ENCODE assay signal across 1 cellular context in the genomic region with DNA sequence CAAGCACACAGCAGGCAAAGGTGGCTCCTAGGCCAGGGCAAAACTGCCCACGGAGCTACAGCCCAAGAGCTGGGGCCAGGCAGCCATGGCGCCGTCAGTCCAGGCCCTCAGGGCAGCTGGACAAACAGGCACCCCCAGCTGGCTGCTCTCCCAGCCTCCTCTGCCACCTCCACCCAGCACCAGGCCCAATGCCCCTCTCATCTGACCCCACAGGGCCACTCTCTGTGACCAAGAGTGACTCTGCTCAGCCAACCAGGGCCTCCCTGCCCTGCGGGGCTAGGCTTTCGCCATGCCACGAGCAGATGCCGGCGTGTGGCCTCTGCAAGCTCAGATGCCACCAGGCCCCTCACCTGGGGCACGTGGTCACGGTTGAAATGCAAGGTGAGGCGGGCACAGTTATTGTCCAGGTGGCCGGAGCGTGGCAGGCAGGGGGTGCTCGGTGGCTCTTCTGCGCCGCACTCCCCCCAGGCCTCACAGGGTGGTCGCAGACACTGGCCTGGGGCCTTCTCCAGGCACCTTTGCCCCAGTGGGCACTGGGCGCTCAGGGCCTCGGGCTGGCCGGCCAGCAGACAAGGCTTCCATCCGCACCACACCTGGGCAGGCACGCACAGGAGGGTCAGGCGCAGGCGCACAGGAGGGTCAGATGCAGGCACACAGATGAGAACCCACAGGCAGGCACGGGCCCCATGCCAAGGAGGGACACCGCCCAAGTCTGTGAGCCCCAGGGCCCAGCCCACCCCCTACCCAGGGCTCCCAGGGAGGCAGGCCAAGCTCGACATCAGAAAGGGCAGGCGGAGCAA.
A peak's percentile ranks its signal among the peaks of the same experiment; 100 is the strongest.
TF ChIP-seq lines count a peak whose summit lies in the region.

No MANE protein-coding gene starts in this region.

TF ChIP-seq in K562, 482 proteins besides CTCF, POLR2A, EP300 and RAD21:
- TF ChIP-seq RBM22 (IDR thresholded peaks at IDR 0.05; ENCODE audit: low read depth, low read length, poor library complexity, severe bottlenecking) (no peak), ZNF175 (CRISPR knock-in tag; IDR thresholded peaks at IDR 0.05; ENCODE audit: low read depth) (no peak), POLR2G (IDR thresholded peaks at IDR 0.05; ENCODE audit: low read depth, low read length) (0 out of 2 replicates have a peak, but pooled peaks have one; percentile 13), MIER1 (IDR thresholded peaks at IDR 0.05; ENCODE audit: low read depth) (no peak)
